ENCODE assay signal across 9 cellular contexts in genomic region chr2:20674974-20675679, GRCh38. TPM values are rescaled to one million over a fixed set of nuclear protein-coding genes. Genes with fewer than 3 reads are reported as not detected.
DNase-seq lines count a peak whose midpoint lies in the region; ATAC-seq and TF ChIP-seq lines count a peak whose summit lies in the region.
"Had no signal": no experiment of that assay in that cellular context is flagged by ENCODE, and none has a peak within 500 bp of the region (broad histone marks: within the 10 kb centered on the region; RNA-seq: fewer than 3 reads in every experiment).

No MANE protein-coding gene starts in this region.

- H3K4me1 Mint-ChIP-seq in GM23338: peaks cover 57% of the 10 kb centered on the region

- DNase-seq in HS-27A (ENCODE audit: low read depth): peak; percentile 22
- peak; percentile 78 for DNase-seq in brain microvascular endothelial cell
- peak; percentile 74 for DNase-seq in iris pigment epithelial cell (ENCODE audit: low read depth)
- DNase-seq in tibial artery: peak; percentile 61 to 91
- DNase-seq in DMS79 (lab: John Stamatoyannopoulos, UW): no peak
- DNase-seq in GM23338 (ENCODE audit: low spot score): no peak
- DNase-seq: activated T-cell treated with anti-CD3 and anti-CD28 coated beads, Interleukin-2, amount 50 U/mL, for 24 hours had no signal

- H3K36me3 ChIP-seq in brain microvascular endothelial cell (replicated peaks) (no peaks in the 10 kb centered on the region), tibial artery (peaks cover 6 to 18% (median 10%) of the 10 kb centered on the region in 3 donors), GM23338 (ENCODE audit: insufficient read depth) (no peaks in the 10 kb centered on the region)

- no peak overlapping the region for H2AFZ ChIP-seq in GM23338

- no peaks in the 10 kb centered on the region; the same call in 1 of the 2 replicates for H4K20me1 ChIP-seq in GM23338 (replicated peaks; ENCODE audit: insufficient read depth)

- peaks cover 3% of the 10 kb centered on the region; the same call in 1 of the 2 replicates for H3F3A ChIP-seq in GM23338 (replicated peaks; ENCODE audit: low read depth)

- H3K27ac ChIP-seq in brain microvascular endothelial cell (no peak overlapping the region), tibial artery (peak overlapping the region; percentile 82 to 84), GM23338 (ENCODE audit: low read depth) (no peak overlapping the region)

- no peaks in the 10 kb centered on the region for H3K9me3 ChIP-seq in tibial artery

- H3K4me2 ChIP-seq in GM23338: no peak overlapping the region

- H3K27ac Mint-ChIP-seq in GM23338: no peak overlapping the region
- H3K27ac Mint-ChIP-seq: activated T-cell treated with anti-CD3 and anti-CD28 coated beads, Interleukin-2, amount 50 U/mL, for 24 hours had no signal

- ATAC-seq in GM21723 (IDR thresholded peaks at IDR 0.05; ENCODE audit: unreplicated experiment) (no peak), GM23338 (no peak; the same call in 2 of the 3 replicates), HG02623 (IDR thresholded peaks at IDR 0.05; ENCODE audit: unreplicated experiment) (no peak)

- in situ Hi-C loops in brain microvascular endothelial cell (cut with HindIII; ENCODE audit: low pct_ligation_motif_present, low sequenced_read_pairs): loop anchor here (25.0 kb wide), 1 partner anchor 287 kb away; no protein-coding TSS in a partner anchor

- H3K9me2 ChIP-seq in GM23338 (ENCODE audit: insufficient read depth): no peaks in the 10 kb centered on the region

- H3K4me3 Mint-ChIP-seq in GM23338: no peak overlapping the region
- H3K4me3 Mint-ChIP-seq: activated T-cell treated with anti-CD3 and anti-CD28 coated beads, Interleukin-2, amount 50 U/mL, for 24 hours had no signal

- no peak for TF ChIP-seq CTCF in brain microvascular endothelial cell (IDR thresholded peaks at IDR 0.05; ENCODE audit: low read depth, low read length, missing control alignments)
- peak in 1 of 2 experiments; percentile 21 for TF ChIP-seq CTCF in tibial artery (IDR thresholded peaks at IDR 0.05)
- no peak for TF ChIP-seq CTCF in GM23338 (conservative IDR thresholded peaks at IDR 0.05; ENCODE audit: low read depth in 2 of 2)

- H3K9me3 Mint-ChIP-seq in GM23338: no peaks in the 10 kb centered on the region; the same call in 2 of the 3 replicates
- H3K9me3 Mint-ChIP-seq: activated T-cell treated with anti-CD3 and anti-CD28 coated beads, Interleukin-2, amount 50 U/mL, for 24 hours had no signal

- H3K79me2 ChIP-seq in GM23338 (replicated peaks; ENCODE audit: insufficient read depth): no peaks in the 10 kb centered on the region

- H3K4me1 ChIP-seq in tibial artery (peaks cover 0 to 81% (median 27%) of the 10 kb centered on the region in 4 donors), GM23338 (ENCODE audit: insufficient read depth) (peaks cover 41% of the 10 kb centered on the region)

- peaks cover 55% of the 10 kb centered on the region for H3K27me3 Mint-ChIP-seq in GM23338 (ENCODE audit: insufficient read depth, low read depth, poor library complexity)

- intact Hi-C loops in tibial artery (cut with DNase I; ENCODE audit: low total_unique reads): no loop called here

- H3K27me3 ChIP-seq in brain microvascular endothelial cell (replicated peaks) (peaks cover 20% of the 10 kb centered on the region), tibial artery (peaks cover 0 to 3% of the 10 kb centered on the region in 2 donors), GM23338 (ENCODE audit: insufficient read depth) (peaks cover 51% of the 10 kb centered on the region)

- H3K36me3 Mint-ChIP-seq in GM23338 (ENCODE audit: low read depth): no peaks in the 10 kb centered on the region

- H3K4me3 ChIP-seq in brain microvascular endothelial cell (ENCODE audit: low read depth, low read length) (no peak overlapping the region), tibial artery (peak overlapping the region in 1 of 2 donors; percentile 11), GM23338 (no peak overlapping the region)

TF ChIP-seq in GM23338, 12 proteins besides CTCF, POLR2A, EP300 and RAD21 (continues in another document):
- TF ChIP-seq ZNF462 (CRISPR knock-in tag; IDR thresholded peaks at IDR 0.05): no peak
- no peak for TF ChIP-seq ETS1 (IDR thresholded peaks at IDR 0.05)
- no peak for TF ChIP-seq EZH2phosphoT487 (IDR thresholded peaks at IDR 0.05; ENCODE audit: unreplicated experiment)
- TF ChIP-seq EZH2 (IDR thresholded peaks at IDR 0.05; ENCODE audit: low read depth, unreplicated experiment): no peak
- no peak for TF ChIP-seq JUNB (IDR thresholded peaks at IDR 0.05; ENCODE audit: unreplicated experiment)

RNA-seq across cellular contexts. Expression of gene GDF7, which starts 8.2 kb away (rescaled TPM):
- 0.19 and 0.52 TPM in 2 replicates for total RNA-seq in GM23338 (2014; rRNA removed; shearing (Covaris generic))
- polyA plus RNA-seq in GM23338 (2016; fragmentation: Nextera tagmentation; extraction: Ambion mirVana): 0.16 and 0.19 TPM in 2 replicates

RNA-seq across cellular contexts. Expression of gene HS1BP3, which starts 24.2 kb away (rescaled TPM):
- 15.0 and 16.8 TPM in 2 replicates for total RNA-seq in GM23338 (2014; rRNA removed; shearing (Covaris generic))
- 6.0 and 7.2 TPM in 2 replicates for polyA plus RNA-seq in GM23338 (2016; fragmentation: Nextera tagmentation; extraction: Ambion mirVana)

Comparison
In these comparisons a context has a peak if more than half of its experiments do, and no peak if none do; other contexts are left out.
1. DNase-seq: peak in HS-27A (single experiment), brain microvascular endothelial cell (single experiment), iris pigment epithelial cell (single experiment) and tibial artery (2 of 2); none in DMS79 (single experiment) and GM23338 (single experiment).
2. H3K27ac ChIP-seq: peak in tibial artery (2 of 2); none in brain microvascular endothelial cell (single experiment) and GM23338 (single experiment).